ENCODE assay signal across 8 cellular contexts in genomic region chr2:172461591-172462392, GRCh38. TPM values are rescaled to one million over a fixed set of nuclear protein-coding genes. Genes with fewer than 3 reads are reported as not detected.
A peak's percentile ranks its signal among the peaks of the same experiment; 100 is the strongest.
DNase-seq lines count a peak whose midpoint lies in the region; ATAC-seq and TF ChIP-seq lines count a peak whose summit lies in the region.

No MANE protein-coding gene starts in this region.

- H3K9me3 ChIP-seq in WERI-Rb-1 (ENCODE audit: severe bottlenecking): no peaks in the 10 kb centered on the region

- intact Hi-C loops in left colon (cut with DNase I, micrococcal nuclease): loop anchor here (5.0 to 10.0 kb wide), 2 partner anchors 34 to 287 kb away; partner anchors contain the start of gene ITGA6 (in 1 of the 2)

- ATAC-seq in GM18909 (IDR thresholded peaks at IDR 0.05; ENCODE audit: poor library complexity, unreplicated experiment) (peak; percentile 61), left colon (peak; percentile 65)

- in situ Hi-C loops in ACHN (cut with HindIII; ENCODE audit: low pct_ligation_motif_present, low pct_unique_long_range_greater_than_20kb, low sequenced_read_pairs): no loop called here
- in situ Hi-C loops in brain microvascular endothelial cell (cut with HindIII; ENCODE audit: low pct_ligation_motif_present, low sequenced_read_pairs): no loop called here

- H3K36me3 ChIP-seq in WERI-Rb-1 (no peaks in the 10 kb centered on the region), brain microvascular endothelial cell (replicated peaks) (no peaks in the 10 kb centered on the region)

- TF ChIP-seq CTCF in WERI-Rb-1 (IDR thresholded peaks at IDR 0.05; ENCODE audit: low read depth, low read length): peak; percentile 93
- peak; percentile 94 for TF ChIP-seq CTCF in brain microvascular endothelial cell (IDR thresholded peaks at IDR 0.05; ENCODE audit: low read depth, low read length, missing control alignments)

- H3K27ac ChIP-seq in WERI-Rb-1 (no peak overlapping the region), brain microvascular endothelial cell (no peak overlapping the region)

- H3K4me3 ChIP-seq in WERI-Rb-1 (ENCODE audit: low read depth, low read length): no peak overlapping the region
- H3K4me3 ChIP-seq in brain microvascular endothelial cell (ENCODE audit: low read depth, low read length): no peak overlapping the region

- peaks cover 5% of the 10 kb centered on the region for H3K27me3 ChIP-seq in WERI-Rb-1 (ENCODE audit: insufficient read depth, low read depth, severe bottlenecking)
- no peaks in the 10 kb centered on the region for H3K27me3 ChIP-seq in brain microvascular endothelial cell (replicated peaks)

- peak; percentile 64 for DNase-seq in ACHN
- DNase-seq in NCI-H2029 (lab: John Stamatoyannopoulos, UW): peak; percentile 38
- DNase-seq in WERI-Rb-1: peak; percentile 66
- DNase-seq in brain microvascular endothelial cell: no peak
- peak; percentile 69 to 83 for DNase-seq in left colon
- peak; percentile 75 to 83 for DNase-seq in stimulated activated CD4-positive, alpha-beta T cell treated with anti-CD3 and anti-CD28 coated beads, Interleukin-4, amount 100 ng/mL, for 4 hours
- no peak for DNase-seq in NCI-H1048 (lab: John Stamatoyannopoulos, UW)

RNA-seq across cellular contexts. Expression of gene ITGA6, which starts 34.4 kb away (rescaled TPM):
- total RNA-seq in left colon: 100 to 1,000 TPM; 159 to 218 TPM

Comparison
In these comparisons a context has a peak if more than half of its experiments do, and no peak if none do; other contexts are left out.
1. DNase-seq: peak in ACHN (single experiment), NCI-H2029 (single experiment), WERI-Rb-1 (single experiment), left colon (2 of 2) and stimulated activated CD4-positive, alpha-beta T cell treated with anti-CD3 and anti-CD28 coated beads, Interleukin-4, amount 100 ng/mL, for 4 hours (2 of 2); none in brain microvascular endothelial cell (single experiment) and NCI-H1048 (single experiment).